Comparison of ENCODE assay signal across 29 cellular contexts in genomic region chr17:7807206-7807605, GRCh38. TPM values are rescaled to one million over a fixed set of nuclear protein-coding genes. Genes with fewer than 3 reads are reported as not detected.
"Had no signal": no experiment of that assay in that cellular context is flagged by ENCODE, and none has a peak within 500 bp of the region (broad histone marks: within the 10 kb centered on the region; RNA-seq: fewer than 3 reads in every experiment).

No MANE protein-coding gene starts in this region.

- ATAC-seq: activated CD4-positive, CD25-positive, alpha-beta regulatory T cell treated with anti-CD3 and anti-CD28 coated beads, Interleukin-2, amount 50 U/mL, for 24 hours; activated CD8-positive, alpha-beta T cell treated with anti-CD3 and anti-CD28 coated beads, Interleukin-2, amount 10 ng/mL, durations not matched to agents 7 days and 5 days; activated naive CD4-positive, alpha-beta T cell treated with anti-CD3 and anti-CD28 coated beads, Interleukin-2, amount 50 U/mL, for 72 hours; activated naive CD8-positive, alpha-beta T cell treated with anti-CD3 and anti-CD28 coated beads, Interleukin-2, amount 50 U/mL, for 24 hours; body of pancreas had no signal

- H3K36me3 ChIP-seq: ascending aorta, MG63, Peyer's patch, SJCRH30 had no signal

- H3K27ac ChIP-seq: ascending aorta, body of pancreas, Peyer's patch, RWPE1, SJCRH30 had no signal

- H3K4me1 ChIP-seq: ascending aorta, body of pancreas, Peyer's patch, SJCRH30 had no signal

- H3K4me3 ChIP-seq: ascending aorta, body of pancreas, MG63, Peyer's patch, SJCRH30 had no signal

- H3K9ac ChIP-seq: SK-N-SH had no signal

- DNase-seq: activated CD4-positive, alpha-beta T cell treated with anti-CD3 and anti-CD28 coated beads for 4 hours; activated CD8-positive, alpha-beta memory T cell treated with anti-CD3 and anti-CD28 coated beads, Interleukin-2, amount 50 U/mL, for 48 hours; activated CD8-positive, alpha-beta T cell treated with anti-CD3 and anti-CD28 coated beads, Interleukin-2, amount 10 ng/mL, durations not matched to agents 7 days and 5 days; activated naive CD4-positive, alpha-beta T cell treated with Interleukin-2 at 50 U/mL for 16 hours; activated naive CD8-positive, alpha-beta T cell treated with anti-CD3 and anti-CD28 coated beads, Interleukin-2, amount 50 U/mL, for 24 hours; activated T-cell treated with anti-CD3 and anti-CD28 coated beads, Interleukin-2, amount 50 U/mL, for 1 hour; amniotic stem cell; MG63; NCI-H1092 treated with DMSO at 0.1 percent for 48 hours; NCI-H1417 treated with DMSO at 0.1 percent for 48 hours; NCI-H1694; NCI-H2029; NCI-H2107; NCI-H345; NCI-H510A; NCI-H526 treated with DMSO at 0.1 percent for 48 hours; NCI-H82; OCI-M1; Peyer's patch; Right ventricle myocardium superior; SJCRH30; SK-N-SH; T-helper 1 cell had no signal

- FAIRE-seq: bronchial epithelial cell had no signal

- H3K9me3 ChIP-seq: ascending aorta, body of pancreas, MG63, Peyer's patch, SJCRH30, SK-N-SH had no signal

RNA-seq across cellular contexts. Expression of gene TMEM88, which starts 47.7 kb away (rescaled TPM):
- total RNA-seq: bronchial epithelial cell had no signal
